Comparison of ENCODE assay signal across 1 cellular context in genomic region chr9:94827584-94828304, GRCh38.
TF ChIP-seq lines count a peak whose summit lies in the region.

No MANE protein-coding gene starts in this region.

TF ChIP-seq in HepG2, 621 proteins besides CTCF, POLR2A, EP300 and RAD21 (continued from another document and continues in another):
- TF ChIP-seq ZNF281 (CRISPR knock-in tag; IDR thresholded peaks at IDR 0.05; ENCODE audit: borderline replicate concordance): peak; percentile 33; the same call in 1 of the 2 replicates
- no peak for TF ChIP-seq KLF13 (CRISPR knock-in tag; IDR thresholded peaks at IDR 0.05)
- TF ChIP-seq TERF1 (CRISPR knock-in tag; IDR thresholded peaks at IDR 0.05): no peak
- no peak for TF ChIP-seq AGO1 (IDR thresholded peaks at IDR 0.05; ENCODE audit: low read depth, low read length, poor library complexity, severe bottlenecking)
- no peak for TF ChIP-seq NR3C1 (CRISPR knock-in tag; IDR thresholded peaks at IDR 0.05)
- no peak for TF ChIP-seq CSRNP2 (CRISPR knock-in tag; conservative IDR thresholded peaks at IDR 0.05; ENCODE audit: low read depth)
- TF ChIP-seq ZNF703 (CRISPR knock-in tag; IDR thresholded peaks at IDR 0.05; ENCODE audit: borderline replicate concordance): no peak
- TF ChIP-seq ETV6 (CRISPR knock-in tag; conservative IDR thresholded peaks at IDR 0.05): no peak
- TF ChIP-seq CAMTA2 (CRISPR knock-in tag; IDR thresholded peaks at IDR 0.05; ENCODE audit: borderline replicate concordance): no peak
- no peak for TF ChIP-seq POGK (CRISPR knock-in tag; conservative IDR thresholded peaks at IDR 0.05)
- peak; percentile 16; the same call in 1 of the 2 replicates for TF ChIP-seq TFDP2 (CRISPR knock-in tag; IDR thresholded peaks at IDR 0.05)
- no peak for TF ChIP-seq ZBTB44 (CRISPR knock-in tag; IDR thresholded peaks at IDR 0.05)
- no peak for TF ChIP-seq ZNF781 (CRISPR knock-in tag; IDR thresholded peaks at IDR 0.05; ENCODE audit: borderline replicate concordance, not compliant biosample characterization)
- no peak for TF ChIP-seq SALL2 (CRISPR knock-in tag; IDR thresholded peaks at IDR 0.05)
- TF ChIP-seq KDM5B (CRISPR knock-in tag; IDR thresholded peaks at IDR 0.05; ENCODE audit: borderline replicate concordance): no peak
- no peak for TF ChIP-seq MATR3 (CRISPR knock-in tag; IDR thresholded peaks at IDR 0.05)
- no peak for TF ChIP-seq CERS6 (CRISPR knock-in tag; IDR thresholded peaks at IDR 0.05)
- TF ChIP-seq MYC (CRISPR knock-in tag; IDR thresholded peaks at IDR 0.05; ENCODE audit: borderline replicate concordance): no peak
- TF ChIP-seq ZNF570 (CRISPR knock-in tag; IDR thresholded peaks at IDR 0.05; ENCODE audit: borderline replicate concordance): no peak
- no peak for TF ChIP-seq TAF15 (IDR thresholded peaks at IDR 0.05; ENCODE audit: low read depth, low read length, poor library complexity, severe bottlenecking)
- TF ChIP-seq HNRNPLL (IDR thresholded peaks at IDR 0.05; ENCODE audit: low read depth, low read length, poor library complexity, severe bottlenecking): no peak
- peak; percentile 66; the same call in 1 of the 2 replicates for TF ChIP-seq MIXL1 (CRISPR knock-in tag; IDR thresholded peaks at IDR 0.05)
- TF ChIP-seq ONECUT2 (CRISPR knock-in tag; IDR thresholded peaks at IDR 0.05): no peak
- TF ChIP-seq PHF20 (CRISPR knock-in tag; IDR thresholded peaks at IDR 0.05): no peak
- no peak for TF ChIP-seq ELF4 (CRISPR knock-in tag; IDR thresholded peaks at IDR 0.05; ENCODE audit: borderline replicate concordance)
- TF ChIP-seq ARID4A (CRISPR knock-in tag; IDR thresholded peaks at IDR 0.05; ENCODE audit: borderline replicate concordance): no peak; the same call in 1 of the 2 replicates
- no peak for TF ChIP-seq ZNF546 (CRISPR knock-in tag; conservative IDR thresholded peaks at IDR 0.05)
- TF ChIP-seq ZNF589 (CRISPR knock-in tag; conservative IDR thresholded peaks at IDR 0.05): no peak
- TF ChIP-seq PAF1 (CRISPR knock-in tag; IDR thresholded peaks at IDR 0.05): no peak
- no peak for TF ChIP-seq ZNF674 (CRISPR knock-in tag; IDR thresholded peaks at IDR 0.05; ENCODE audit: low read depth)
- peak; percentile 81 for TF ChIP-seq BCL6 (CRISPR knock-in tag; IDR thresholded peaks at IDR 0.05)
- no peak for TF ChIP-seq FOXM1 (CRISPR knock-in tag; IDR thresholded peaks at IDR 0.05)
- 0 out of 2 replicates have a peak, but pooled peaks have one; percentile 44 for TF ChIP-seq TGIF2 (CRISPR knock-in tag; IDR thresholded peaks at IDR 0.05)
- TF ChIP-seq KLF11 (CRISPR knock-in tag; IDR thresholded peaks at IDR 0.05): no peak
- no peak for TF ChIP-seq CHD4 (IDR thresholded peaks at IDR 0.05; ENCODE audit: borderline replicate concordance, low read length)
- TF ChIP-seq ZNF251 (CRISPR knock-in tag; IDR thresholded peaks at IDR 0.05): no peak
- no peak for TF ChIP-seq ZNF768 (CRISPR knock-in tag; IDR thresholded peaks at IDR 0.05)
- no peak for TF ChIP-seq ZNF709 (CRISPR knock-in tag; IDR thresholded peaks at IDR 0.05)
- no peak for TF ChIP-seq ZBTB2 (CRISPR knock-in tag; IDR thresholded peaks at IDR 0.05; ENCODE audit: low read depth)
- TF ChIP-seq MYNN (CRISPR knock-in tag; IDR thresholded peaks at IDR 0.05; ENCODE audit: low read depth): no peak
- TF ChIP-seq GATAD2A (CRISPR knock-in tag; IDR thresholded peaks at IDR 0.05): peak; percentile 94
- no peak for TF ChIP-seq PAX8 (CRISPR knock-in tag; IDR thresholded peaks at IDR 0.05; ENCODE audit: borderline replicate concordance)
- TF ChIP-seq POGZ (CRISPR knock-in tag; IDR thresholded peaks at IDR 0.05): peak; percentile 61
- TF ChIP-seq ZNF235 (CRISPR knock-in tag; IDR thresholded peaks at IDR 0.05; ENCODE audit: borderline replicate concordance): no peak
- no peak for TF ChIP-seq ZNF44 (CRISPR knock-in tag; IDR thresholded peaks at IDR 0.05)
- no peak for TF ChIP-seq ZSCAN5A (CRISPR knock-in tag; IDR thresholded peaks at IDR 0.05; ENCODE audit: borderline replicate concordance)
- TF ChIP-seq KMT2B (CRISPR knock-in tag; IDR thresholded peaks at IDR 0.05): peak; percentile 35; the same call in 1 of the 2 replicates
- no peak for TF ChIP-seq NFATC3 (CRISPR knock-in tag; IDR thresholded peaks at IDR 0.05)
- TF ChIP-seq CBX2 (IDR thresholded peaks at IDR 0.05; ENCODE audit: low read depth, low read length): no peak
- TF ChIP-seq CBX2 (CRISPR knock-in tag; IDR thresholded peaks at IDR 0.05; ENCODE audit: low read depth): no peak
